Comparison of ENCODE assay signal across 22 cellular contexts in the genomic region with DNA sequence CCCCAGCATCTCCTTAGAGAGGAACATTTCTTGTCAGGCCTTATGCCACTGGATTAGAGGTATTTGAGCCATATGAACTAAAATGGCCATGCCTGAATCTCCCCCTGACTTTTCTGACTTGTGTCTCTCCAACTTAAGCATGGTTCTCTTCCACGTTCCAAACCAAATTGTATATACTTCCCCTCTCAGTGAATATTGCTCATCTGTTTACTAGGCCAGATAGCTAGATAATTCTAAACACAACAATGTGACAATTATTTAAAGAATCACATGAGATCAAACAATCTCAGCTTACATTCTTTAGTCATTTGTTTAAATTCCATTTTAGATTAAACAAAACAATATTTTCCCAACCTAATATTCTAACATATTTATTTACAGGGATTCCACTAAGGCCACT.
DNase-seq lines count a peak whose midpoint lies in the region; ATAC-seq, FAIRE-seq and TF ChIP-seq lines count a peak whose summit lies in the region.
"Had no signal": no experiment of that assay in that cellular context is flagged by ENCODE, and none has a peak within 500 bp of the region (broad histone marks: within the 10 kb centered on the region; RNA-seq: fewer than 3 reads in every experiment).

No MANE protein-coding gene starts in this region.

- TF ChIP-seq RAD21 in IMR-90 (IDR thresholded peaks at IDR 0.05; ENCODE audit: low read length), result no peak

- no peaks in the 10 kb centered on the region for H3K36me3 ChIP-seq in cardiac muscle cell
- no peaks in the 10 kb centered on the region; the same call in 1 of the 2 replicates for H3K36me3 ChIP-seq in IMR-90 (ENCODE audit: control insufficient read depth, insufficient read depth, low read length)

- H3K4ac ChIP-seq in IMR-90 (ENCODE audit: low read depth, low read length), result no peak overlapping the region

- H3K9ac ChIP-seq in IMR-90 (ENCODE audit: low read depth, low read length), result no peak overlapping the region

- H3K27me3 ChIP-seq in cardiac muscle cell (no peaks in the 10 kb centered on the region), IMR-90 (ENCODE audit: control insufficient read depth, insufficient read depth, low read length) (no peaks in the 10 kb centered on the region)

- no peak overlapping the region for H4K5ac ChIP-seq in IMR-90 (ENCODE audit: low read depth, low read length)

- H2BK5ac ChIP-seq in IMR-90 (ENCODE audit: low read depth, low read length, poor library complexity, severe bottlenecking), result no peak overlapping the region

- dilution Hi-C loops in IMR-90 (cut with HindIII; ENCODE audit: low sequenced_read_pairs, unreplicated experiment), result no loop called here

- no peak for TF ChIP-seq POLR2A in IMR-90 (IDR thresholded peaks at IDR 0.05; ENCODE audit: low read depth, low read length)

- H3K9me3 ChIP-seq in cardiac muscle cell (ENCODE audit: low read depth), result no peaks in the 10 kb centered on the region
- H3K9me3 ChIP-seq in IMR-90 (ENCODE audit: control insufficient read depth, insufficient read depth, low read length), result no peaks in the 10 kb centered on the region

- POLR2A ChIA-PET in IMR-90 (lab: Charles Lee; ENCODE audit: unreplicated experiment), result no interaction called here

- H3K4me3 ChIP-seq in cardiac muscle cell (no peak overlapping the region), IMR-90 (ENCODE audit: insufficient read depth, low read depth, low read length) (no peak overlapping the region)
- H3K4me3 ChIP-seq: GM23338 had no signal

- no peak overlapping the region for H2BK20ac ChIP-seq in IMR-90 (ENCODE audit: low read depth, low read length)

- CTCF ChIA-PET in IMR-90 (lab: Yijun Ruan, JAX), result interaction anchor here (0.6 to 1.4 kb wide), 3 partner anchors 11 to 1037 kb away, joined by 3 to 5 read pairs (median 3); no protein-coding TSS in a partner anchor

- no peak overlapping the region for H3K14ac ChIP-seq in IMR-90 (replicated peaks; ENCODE audit: low read depth, low read length)

- no peak overlapping the region for H4K8ac ChIP-seq in IMR-90 (ENCODE audit: low read depth in 2 of 2, low read length in 2 of 2)

- H3K18ac ChIP-seq in IMR-90 (ENCODE audit: low read depth, low read length), result no peak overlapping the region

- no peak overlapping the region for H2BK120ac ChIP-seq in IMR-90 (ENCODE audit: low read depth, low read length)

- H3K4me2 ChIP-seq in IMR-90 (ENCODE audit: low read depth, low read length), result no peak overlapping the region
- H3K4me2 ChIP-seq: GM23338 had no signal

- peak; percentile 88 for ATAC-seq in IMR-90 (ENCODE audit: low read depth)
- ATAC-seq: GM23338, HCT116 had no signal

- H4K20me1 ChIP-seq in IMR-90 (ENCODE audit: insufficient read depth, low read length), result no peaks in the 10 kb centered on the region

- H4K91ac ChIP-seq in IMR-90 (ENCODE audit: insufficient read depth, low read depth, low read length), result no peak overlapping the region

- H3K4me1 ChIP-seq in cardiac muscle cell (ENCODE audit: low read depth) (peaks cover 15% of the 10 kb centered on the region), IMR-90 (ENCODE audit: control insufficient read depth, insufficient read depth, low read length) (no peaks in the 10 kb centered on the region; the same call in 1 of the 2 replicates)

- H2BK15ac ChIP-seq in IMR-90 (ENCODE audit: low read depth, low read length), result no peak overlapping the region

- peak; percentile 62 for FAIRE-seq in islet of Langerhans (lab: Jason Lieb, UNC)
- FAIRE-seq: A204.1, GM12891, GM18507 had no signal

- H3K56ac ChIP-seq in IMR-90 (ENCODE audit: extremely low read depth, insufficient read depth, low read length), result no peak overlapping the region

- H3K9me1 ChIP-seq in IMR-90 (ENCODE audit: insufficient read depth, low read length), result no peaks in the 10 kb centered on the region

- no TSS peak for BruUV-seq in IMR-90 (replicated peaks; lab: Mats Ljungman, UMichigan)

- in situ Hi-C loops in IMR-90 (cut with MboI; ENCODE audit: low sequenced_read_pairs), result no loop called here

- no peak overlapping the region for H2AK5ac ChIP-seq in IMR-90 (ENCODE audit: low read depth, low read length)

- no peak for TF ChIP-seq CTCF in cardiac muscle cell (IDR thresholded peaks at IDR 0.05; ENCODE audit: low read depth, low read length)
- no peak for TF ChIP-seq CTCF in IMR-90 (conservative IDR thresholded peaks at IDR 0.05; ENCODE audit: low read depth, low read length)

- DNase-seq in cardiac muscle cell (ENCODE audit: low read depth in 1 of 2, low spot score in 1 of 2), result no peak
- no peak for DNase-seq in cardiac septum (ENCODE audit: low spot score)
- peak; percentile 40 for DNase-seq in IMR-90
- DNase-seq in DMS 273 (lab: John Stamatoyannopoulos, UW; ENCODE audit: unreplicated experiment), result no peak
- DNase-seq in HuH-7.5 (ENCODE audit: low spot score), result no peak
- DNase-seq: ACHN; C1 segment of cervical spinal cord; Calu3; CD4-positive, alpha-beta memory T cell; COR-L47; DMS 273 treated with DMSO at 0.1 percent for 48 hours; DMS79; EL; GF-D8; H9 had no signal

- no peak overlapping the region for H3K23ac ChIP-seq in IMR-90 (ENCODE audit: low read depth, low read length)

- H2AFZ ChIP-seq in IMR-90 (replicated peaks; ENCODE audit: low read length, poor library complexity), result no peak overlapping the region
- H2AFZ ChIP-seq: GM23338 had no signal

- H3K27ac ChIP-seq in cardiac muscle cell, result peak overlapping the region; percentile 66
- H3K27ac ChIP-seq in IMR-90 (ENCODE audit: insufficient read depth, low read length), result no peak overlapping the region
- H3K27ac ChIP-seq: 22Rv1 had no signal

- no peak overlapping the region for H2AK9ac ChIP-seq in IMR-90 (replicated peaks; ENCODE audit: low read depth, low read length, poor library complexity)

- 0 out of 4 replicates have a peak, but pooled peaks cover 0 to 2% of the 10 kb centered on the region in 2 experiments for H3K79me1 ChIP-seq in IMR-90 (ENCODE audit: low read depth in 1 of 2, low read length in 2 of 2)

- intact Hi-C loops in cardiac septum (cut with DNase I), result no loop called here
- intact Hi-C loops in IMR-90 (cut with micrococcal nuclease), result loop anchor here (5.0 kb wide), 1 partner anchor 36 kb away; no protein-coding TSS in a partner anchor

- no CpG with 5 or more reads among the region's 1 CpG for WGBS in IMR-90 (ENCODE audit: extremely low coverage in 2 of 2, insufficient read length in 1 of 2), 2 experiments

TF ChIP-seq in IMR-90, 13 proteins besides CTCF, POLR2A, EP300 and RAD21:
- peak; percentile 52; the same call in 1 of the 2 replicates for TF ChIP-seq BHLHE40 (IDR thresholded peaks at IDR 0.05; ENCODE audit: low read depth, low read length)
- TF ChIP-seq RFX5 (IDR thresholded peaks at IDR 0.05; ENCODE audit: low read depth, low read length), result no peak
- TF ChIP-seq RCOR1 (IDR thresholded peaks at IDR 0.05; ENCODE audit: insufficient replicate concordance, low read length), result no peak
